In the genomic region with DNA sequence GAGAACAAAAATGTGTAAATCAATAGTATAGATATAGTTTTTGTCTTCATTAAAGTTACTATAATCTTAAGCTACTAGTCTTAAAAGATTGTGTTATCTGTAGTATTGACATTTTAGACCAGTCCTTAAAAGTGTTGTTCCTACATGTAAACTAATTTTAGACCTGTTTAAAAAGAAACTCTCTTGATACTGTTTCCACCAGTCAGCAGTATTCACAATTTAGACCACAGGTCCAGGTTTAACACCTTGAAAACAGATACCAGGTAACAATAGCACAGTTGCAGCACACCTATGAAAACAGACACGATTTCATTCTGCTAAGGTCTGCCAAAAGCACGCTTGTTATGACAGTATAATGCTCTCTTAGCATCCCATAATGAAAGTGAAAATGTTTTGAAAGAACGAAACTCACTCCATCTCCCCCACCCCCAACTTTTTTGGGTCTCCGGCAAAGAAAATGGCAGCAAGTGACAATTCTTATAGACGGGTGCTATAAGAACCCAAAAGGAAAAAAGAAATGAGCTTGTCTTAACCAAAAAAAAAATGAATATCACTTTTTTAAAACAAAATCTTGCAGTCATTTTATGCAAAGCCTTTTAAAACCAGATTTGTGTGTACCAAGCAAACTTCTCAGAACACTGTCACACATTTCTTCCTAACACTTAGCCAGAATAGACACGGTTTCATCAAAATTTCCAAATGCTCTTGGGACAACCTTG, we compare ENCODE assay signal across 8 cellular contexts. TPM values are rescaled to one million over a fixed set of nuclear protein-coding genes. Genes with fewer than 3 reads are reported as not detected.
A peak's percentile ranks its signal among the peaks of the same experiment; 100 is the strongest.
DNase-seq lines count a peak whose midpoint lies in the region; ATAC-seq and TF ChIP-seq lines count a peak whose summit lies in the region.

No MANE protein-coding gene starts in this region.

- no peaks in the 10 kb centered on the region for H3K36me3 ChIP-seq in muscle layer of colon (ENCODE audit: insufficient read depth, low read length)
- no peaks in the 10 kb centered on the region for H3K36me3 ChIP-seq in thyroid gland
- H3K36me3 ChIP-seq in H7 (replicated peaks; ENCODE audit: control insufficient read depth, insufficient read depth, low read length): no peaks in the 10 kb centered on the region

- peak overlapping the region; percentile 91 for H3K27ac Mint-ChIP-seq in CD4-positive, alpha-beta T cell
- peak overlapping the region; percentile 97 for H3K27ac Mint-ChIP-seq in activated T-cell treated with anti-CD3 and anti-CD28 coated beads, Interleukin-2, amount 50 U/mL, for 24 hours

- peak in 7 of 10 experiments; percentile 22 to 49 (median 42) for DNase-seq in CD4-positive, alpha-beta T cell
- DNase-seq in activated T-cell treated with anti-CD3 and anti-CD28 coated beads, Interleukin-2, amount 50 U/mL, for 24 hours: no peak
- DNase-seq in thyroid gland (no peak), H7 (no peak), DMS114 treated with DMSO at 0.1 percent for 48 hours (lab: John Stamatoyannopoulos, UW; ENCODE audit: unreplicated experiment) (no peak), GOT3 (lab: John Stamatoyannopoulos, UW) (no peak)

- H3K4me1 Mint-ChIP-seq in CD4-positive, alpha-beta T cell (ENCODE audit: low read depth): peaks cover 73% of the 10 kb centered on the region
- H3K4me1 Mint-ChIP-seq in activated T-cell treated with anti-CD3 and anti-CD28 coated beads, Interleukin-2, amount 50 U/mL, for 24 hours (ENCODE audit: low read depth): peaks cover 72% of the 10 kb centered on the region

- H3K9ac ChIP-seq in muscle layer of colon (ENCODE audit: low read length): peak overlapping the region; percentile 25

- WGBS in thyroid gland, 2 donors: 38 to 66% methylated on average over 6 of the region's 6 CpGs

- peak overlapping the region; percentile 89 for H3K4me3 Mint-ChIP-seq in CD4-positive, alpha-beta T cell
- peak overlapping the region; percentile 91 for H3K4me3 Mint-ChIP-seq in activated T-cell treated with anti-CD3 and anti-CD28 coated beads, Interleukin-2, amount 50 U/mL, for 24 hours

- H3K4me3 ChIP-seq in muscle layer of colon (ENCODE audit: low read depth in 1 of 2, low read length in 2 of 2): peak overlapping the region in 1 of 2 donors; percentile 86
- H3K4me3 ChIP-seq in thyroid gland (replicated peaks in 1 of 3): peak overlapping the region in 1 of 3 donors; percentile 52
- H3K4me3 ChIP-seq in H7 (ENCODE audit: insufficient read depth, low read depth, low read length): no peak overlapping the region

- TF ChIP-seq CTCF in CD4-positive, alpha-beta T cell (IDR thresholded peaks at IDR 0.05): no peak
- no peak for TF ChIP-seq CTCF in thyroid gland (IDR thresholded peaks at IDR 0.05)

- H3K4me1 ChIP-seq in muscle layer of colon (ENCODE audit: insufficient read depth, low read length) (peaks cover 17% of the 10 kb centered on the region), thyroid gland (peaks cover 10 to 20% of the 10 kb centered on the region in 2 donors)

- intact Hi-C loops in CD4-positive, alpha-beta T cell (cut with DNase I, micrococcal nuclease): loop anchor here (1.0 to 10.0 kb wide), 3 partner anchors 12 to 531 kb away; no protein-coding TSS in a partner anchor
- intact Hi-C loops in thyroid gland (cut with DNase I): no loop called here

- H3K9me3 Mint-ChIP-seq in CD4-positive, alpha-beta T cell: no peaks in the 10 kb centered on the region
- H3K9me3 Mint-ChIP-seq in activated T-cell treated with anti-CD3 and anti-CD28 coated beads, Interleukin-2, amount 50 U/mL, for 24 hours: no peaks in the 10 kb centered on the region

- no peaks in the 10 kb centered on the region for H3K27me3 ChIP-seq in CD4-positive, alpha-beta T cell (ENCODE audit: control insufficient read depth, insufficient read depth, low read length)
- H3K27me3 ChIP-seq in muscle layer of colon (ENCODE audit: control insufficient read depth in 1 of 2, insufficient read depth in 2 of 2, low read length in 2 of 2) (no peaks in the 10 kb centered on the region), thyroid gland (no peaks in the 10 kb centered on the region), H7 (ENCODE audit: control insufficient read depth, insufficient read depth, low read length) (peaks cover 17% of the 10 kb centered on the region)

- ATAC-seq in CD4-positive, alpha-beta T cell (ENCODE audit: poor library complexity): peak; percentile 59
- ATAC-seq in HG02610 (IDR thresholded peaks at IDR 0.05; ENCODE audit: unreplicated experiment): peak; percentile 66

- H3K36me3 Mint-ChIP-seq in CD4-positive, alpha-beta T cell (ENCODE audit: low read depth): peaks cover 41% of the 10 kb centered on the region
- H3K36me3 Mint-ChIP-seq in activated T-cell treated with anti-CD3 and anti-CD28 coated beads, Interleukin-2, amount 50 U/mL, for 24 hours (ENCODE audit: low read depth): peaks cover 19% of the 10 kb centered on the region

- no peak for TF ChIP-seq POLR2A in thyroid gland (IDR thresholded peaks at IDR 0.05)

- H3K27me3 Mint-ChIP-seq in CD4-positive, alpha-beta T cell: no peaks in the 10 kb centered on the region
- H3K27me3 Mint-ChIP-seq in activated T-cell treated with anti-CD3 and anti-CD28 coated beads, Interleukin-2, amount 50 U/mL, for 24 hours: no peaks in the 10 kb centered on the region

- no peaks in the 10 kb centered on the region for H3K9me3 ChIP-seq in CD4-positive, alpha-beta T cell (ENCODE audit: control insufficient read depth, low read length)
- H3K9me3 ChIP-seq in muscle layer of colon (ENCODE audit: low read length): no peaks in the 10 kb centered on the region
- H3K9me3 ChIP-seq in thyroid gland: no peaks in the 10 kb centered on the region

- POLR2A ChIA-PET in CD4-positive, alpha-beta T cell (lab: Charles Lee): interaction anchor here (1.0 to 5.2 kb wide), 5 partner anchors 13 to 1058 kb away, joined by 4 to 24 read pairs (median 5); no protein-coding TSS in a partner anchor

- peak overlapping the region; percentile 62 for H3K27ac ChIP-seq in CD4-positive, alpha-beta T cell (ENCODE audit: low read depth, low read length)
- H3K27ac ChIP-seq in muscle layer of colon (ENCODE audit: low read depth, low read length) (no peak overlapping the region), thyroid gland (peak overlapping the region in 1 of 3 donors; percentile 10)

- CTCF ChIA-PET in CD4-positive, alpha-beta T cell (lab: Charles Lee): interaction anchor here (1.1 to 2.4 kb wide), 2 partner anchors 12 to 13 kb away, joined by 3 to 6 read pairs; no protein-coding TSS in a partner anchor

RNA-seq across cellular contexts. Expression of a gene that starts 1.6 kb away (rescaled TPM):
- total RNA-seq in CD4-positive, alpha-beta T cell: 10 to 100 TPM; 48.2 to 50.4 TPM
- total RNA-seq in thyroid gland: 10 to 100 TPM; 18.4 to 26.6 (median 26.0) TPM
- 2.5 and 3.4 TPM in 2 replicates for total RNA-seq in H7 (2014; rRNA removed; shearing (Covaris generic))

RNA-seq across cellular contexts. Expression of a gene that starts 30.0 kb away (rescaled TPM):
- 1 to 10 TPM in 1 of 2 experiments, under 1 TPM in 1; 0.84 to 1.1 TPM for total RNA-seq in CD4-positive, alpha-beta T cell
- 10 to 100 TPM in 1 of 4 donors, 1 to 10 TPM in 3; 2.3 to 11.0 (median 5.5) TPM for total RNA-seq in thyroid gland
- total RNA-seq in H7 (2014; rRNA removed; shearing (Covaris generic)): 10.1 and 11.6 TPM in 2 replicates

Comparison
In these comparisons a context has a peak if more than half of its experiments do, and no peak if none do; other contexts are left out.
1. DNase-seq: peak in CD4-positive, alpha-beta T cell (7 of 10); none in activated T-cell treated with anti-CD3 and anti-CD28 coated beads, Interleukin-2, amount 50 U/mL, for 24 hours (single experiment), thyroid gland (0 of 2), H7 (single experiment), DMS114 treated with DMSO at 0.1 percent for 48 hours (single experiment) and GOT3 (single experiment).